8 cellular contexts compared by ENCODE assay signal in the genomic region with DNA sequence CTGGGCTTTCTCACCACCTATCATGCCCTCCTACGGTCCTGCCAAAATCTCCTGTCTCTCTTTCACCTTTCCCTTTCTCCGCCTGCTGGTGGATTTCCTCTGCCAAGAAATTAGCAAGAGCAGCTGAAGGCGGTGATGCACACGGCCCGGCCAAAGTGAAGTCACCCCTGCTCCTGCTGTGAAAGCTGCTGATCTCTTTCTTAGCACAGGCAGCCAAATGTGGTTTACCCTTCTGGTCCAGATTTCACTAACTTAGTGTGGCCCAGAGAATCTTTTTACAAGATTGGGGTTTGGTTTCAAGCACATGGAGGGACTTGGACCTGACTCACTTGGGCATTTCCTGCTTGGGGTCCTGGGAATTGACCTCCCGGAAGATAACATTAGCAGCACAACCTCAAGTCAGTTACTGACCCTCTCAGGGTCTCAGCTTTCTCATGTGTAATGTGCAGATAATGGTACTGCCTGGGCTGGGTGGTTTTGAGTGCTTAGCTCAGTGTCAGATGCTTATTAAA.
DNase-seq lines count a peak whose midpoint lies in the region; ATAC-seq, FAIRE-seq and TF ChIP-seq lines count a peak whose summit lies in the region.

No MANE protein-coding gene starts in this region.

- H3K27me3 ChIP-seq in CD4-positive, CD25-positive, alpha-beta regulatory T cell (ENCODE audit: control insufficient read depth, insufficient read depth, low read length) = no peaks in the 10 kb centered on the region

- H3K4me1 ChIP-seq in CD4-positive, CD25-positive, alpha-beta regulatory T cell (ENCODE audit: control insufficient read depth, insufficient read depth, low read length, poor library complexity, severe bottlenecking) = peaks cover 22% of the 10 kb centered on the region

- H3K9me3 ChIP-seq in CD4-positive, CD25-positive, alpha-beta regulatory T cell (ENCODE audit: control insufficient read depth in 2 of 2, low read length in 2 of 2) = no peaks in the 10 kb centered on the region

- peaks cover 2% of the 10 kb centered on the region for H3K36me3 ChIP-seq in CD4-positive, CD25-positive, alpha-beta regulatory T cell (ENCODE audit: control insufficient read depth, insufficient read depth, low read length)

- H3K36me3 Mint-ChIP-seq in CD4-positive, CD25-positive, alpha-beta regulatory T cell = peaks cover 21% of the 10 kb centered on the region
- H3K36me3 Mint-ChIP-seq in nephron (ENCODE audit: low read depth) = no peaks in the 10 kb centered on the region

- peak; percentile 55 for TF ChIP-seq CTCF in epithelial cell of proximal tubule (conservative IDR thresholded peaks at IDR 0.05; ENCODE audit: low read depth, low read length)
- peak in 1 of 3 experiments; percentile 26 for TF ChIP-seq CTCF in nephron (IDR thresholded peaks at IDR 0.05; ENCODE audit: unreplicated experiment in 3 of 3)

- FAIRE-seq in RCC 7860 (lab: Jason Lieb, UNC) = peak; percentile 64

- H3K9me3 Mint-ChIP-seq in CD4-positive, CD25-positive, alpha-beta regulatory T cell = no peaks in the 10 kb centered on the region
- H3K9me3 Mint-ChIP-seq in nephron = no peaks in the 10 kb centered on the region

- H3K27ac ChIP-seq in CD4-positive, CD25-positive, alpha-beta regulatory T cell (ENCODE audit: insufficient read depth, low read length, poor library complexity, severe bottlenecking) = no peak overlapping the region

- DNase-seq in CD4-positive, CD25-positive, alpha-beta regulatory T cell = peak in 1 of 3 donors; percentile 79
- DNase-seq in RCC 7860 (ENCODE audit: low spot score) (peak; percentile 63), epithelial cell of proximal tubule (ENCODE audit: low read depth) (peak; percentile 20), NCI-H2227 (lab: John Stamatoyannopoulos, UW; ENCODE audit: unreplicated experiment) (no peak)

- peaks cover 23 to 44% (median 36%) of the 10 kb centered on the region in 4 donors for H3K4me1 Mint-ChIP-seq in CD4-positive, CD25-positive, alpha-beta regulatory T cell
- peaks cover 78% of the 10 kb centered on the region for H3K4me1 Mint-ChIP-seq in nephron

- peak in 1 of 2 donors; percentile 35 for ATAC-seq in CD4-positive, CD25-positive, alpha-beta regulatory T cell (ENCODE audit: low read depth in 2 of 2)
- ATAC-seq in GM21825 (IDR thresholded peaks at IDR 0.05; ENCODE audit: unreplicated experiment) (peak; percentile 36), HG02571 (IDR thresholded peaks at IDR 0.05; ENCODE audit: unreplicated experiment) (no peak), HG03108 (IDR thresholded peaks at IDR 0.05; ENCODE audit: unreplicated experiment) (no peak)

- H3K27me3 Mint-ChIP-seq in CD4-positive, CD25-positive, alpha-beta regulatory T cell = no peaks in the 10 kb centered on the region
- H3K27me3 Mint-ChIP-seq in nephron (ENCODE audit: low read depth) = no peaks in the 10 kb centered on the region

- H3K4me3 Mint-ChIP-seq in CD4-positive, CD25-positive, alpha-beta regulatory T cell = peak overlapping the region in 1 of 4 donors; percentile 32
- H3K4me3 Mint-ChIP-seq in nephron = peak overlapping the region in 2 of 3 experiments; percentile 28 to 42

- peak overlapping the region; percentile 81 to 93 (median 91) for H3K27ac Mint-ChIP-seq in CD4-positive, CD25-positive, alpha-beta regulatory T cell
- peak overlapping the region; percentile 81 to 97 (median 95) for H3K27ac Mint-ChIP-seq in nephron

- H3K4me3 ChIP-seq in CD4-positive, CD25-positive, alpha-beta regulatory T cell (ENCODE audit: low read depth, low read length) = peak overlapping the region; percentile 7
- H3K4me3 ChIP-seq in epithelial cell of proximal tubule (ENCODE audit: low read depth, low read length) = no peak overlapping the region
